In genomic region chr1:237799762-237800474, GRCh38 we compare ENCODE assay signal across 8 cellular contexts.
A peak's percentile ranks its signal among the peaks of the same experiment; 100 is the strongest.
DNase-seq lines count a peak whose midpoint lies in the region; ATAC-seq lines count a peak whose summit lies in the region.

No MANE protein-coding gene starts in this region.

- H3K27me3 Mint-ChIP-seq in activated T-helper 17 cell treated with anti-CD3 and anti-CD28 coated beads, Interleukin-2, amount 50 U/mL, for 72 hours = peaks cover 4% of the 10 kb centered on the region
- H3K27me3 Mint-ChIP-seq in immature natural killer cell (ENCODE audit: low read depth in 3 of 3) = no peaks in the 10 kb centered on the region
- H3K27me3 Mint-ChIP-seq in stimulated activated naive B cell treated with anti-CD40 and anti-IgM and Interleukin-4, amounts not matched to agents 10 μg/mL and 1 μg/mL and 100 μg/mL, for 72 hours = no peaks in the 10 kb centered on the region

- no peaks in the 10 kb centered on the region for H3K4me1 Mint-ChIP-seq in activated T-helper 17 cell treated with anti-CD3 and anti-CD28 coated beads, Interleukin-2, amount 50 U/mL, for 72 hours
- H3K4me1 Mint-ChIP-seq in immature natural killer cell = no peaks in the 10 kb centered on the region
- H3K4me1 Mint-ChIP-seq in stimulated activated naive B cell treated with anti-CD40 and anti-IgM and Interleukin-4, amounts not matched to agents 10 μg/mL and 1 μg/mL and 100 μg/mL, for 72 hours = no peaks in the 10 kb centered on the region

- ATAC-seq in GM19043 (IDR thresholded peaks at IDR 0.05; ENCODE audit: low read depth, unreplicated experiment) = peak; percentile 96
- peak; percentile 99 for ATAC-seq in HG03139 (IDR thresholded peaks at IDR 0.05; ENCODE audit: unreplicated experiment)
- ATAC-seq in activated T-helper 17 cell treated with anti-CD3 and anti-CD28 coated beads, Interleukin-2, amount 50 U/mL, for 72 hours (replicated peaks) = peak; percentile 46
- ATAC-seq in stimulated activated naive B cell treated with anti-CD40 and anti-IgM and Interleukin-4, amounts not matched to agents 10 μg/mL and 1 μg/mL and 100 μg/mL, for 72 hours (replicated peaks) = peak; percentile 72 to 89

- no peak overlapping the region for H3K4me3 Mint-ChIP-seq in activated T-helper 17 cell treated with anti-CD3 and anti-CD28 coated beads, Interleukin-2, amount 50 U/mL, for 72 hours
- peak overlapping the region in 1 of 5 donors; percentile 27 for H3K4me3 Mint-ChIP-seq in immature natural killer cell
- H3K4me3 Mint-ChIP-seq in stimulated activated naive B cell treated with anti-CD40 and anti-IgM and Interleukin-4, amounts not matched to agents 10 μg/mL and 1 μg/mL and 100 μg/mL, for 72 hours = no peak overlapping the region

- H3K36me3 Mint-ChIP-seq in activated T-helper 17 cell treated with anti-CD3 and anti-CD28 coated beads, Interleukin-2, amount 50 U/mL, for 72 hours (ENCODE audit: low read depth) = no peaks in the 10 kb centered on the region
- no peaks in the 10 kb centered on the region for H3K36me3 Mint-ChIP-seq in immature natural killer cell
- H3K36me3 Mint-ChIP-seq in stimulated activated naive B cell treated with anti-CD40 and anti-IgM and Interleukin-4, amounts not matched to agents 10 μg/mL and 1 μg/mL and 100 μg/mL, for 72 hours = no peaks in the 10 kb centered on the region

- no peaks in the 10 kb centered on the region for H3K9me3 Mint-ChIP-seq in activated T-helper 17 cell treated with anti-CD3 and anti-CD28 coated beads, Interleukin-2, amount 50 U/mL, for 72 hours
- peaks cover 0 to 2% (median 0%) of the 10 kb centered on the region in 6 donors for H3K9me3 Mint-ChIP-seq in immature natural killer cell
- no peaks in the 10 kb centered on the region for H3K9me3 Mint-ChIP-seq in stimulated activated naive B cell treated with anti-CD40 and anti-IgM and Interleukin-4, amounts not matched to agents 10 μg/mL and 1 μg/mL and 100 μg/mL, for 72 hours

- H3K27ac Mint-ChIP-seq in activated T-helper 17 cell treated with anti-CD3 and anti-CD28 coated beads, Interleukin-2, amount 50 U/mL, for 72 hours = no peak overlapping the region
- peak overlapping the region in 1 of 6 donors; percentile 50 for H3K27ac Mint-ChIP-seq in immature natural killer cell
- no peak overlapping the region for H3K27ac Mint-ChIP-seq in stimulated activated naive B cell treated with anti-CD40 and anti-IgM and Interleukin-4, amounts not matched to agents 10 μg/mL and 1 μg/mL and 100 μg/mL, for 72 hours

- peak; percentile 85 for DNase-seq in DMS53 treated with DMSO at 0.1 percent for 48 hours (lab: John Stamatoyannopoulos, UW; ENCODE audit: unreplicated experiment)
- DNase-seq in NCI-H446 treated with DMSO at 0.1 percent for 48 hours (lab: John Stamatoyannopoulos, UW) = peak; percentile 21
- DNase-seq in immature natural killer cell = peak; percentile 47 to 63 (median 47)
- DNase-seq in stimulated activated naive B cell treated with anti-CD40 and anti-IgM and Interleukin-4, amounts not matched to agents 10 μg/mL and 1 μg/mL and 100 μg/mL, for 72 hours = peak; percentile 25
- no peak for DNase-seq in NCI-H128 (lab: John Stamatoyannopoulos, UW; ENCODE audit: unreplicated experiment)

Comparison
In these comparisons a context has a peak if more than half of its experiments do, and no peak if none do; other contexts are left out.
1. ATAC-seq: peak in every context shown above with its lines; median percentile 99 in HG03139; 96 in GM19043; 80 in stimulated activated naive B cell treated with anti-CD40 and anti-IgM and Interleukin-4, amounts not matched to agents 10 μg/mL and 1 μg/mL and 100 μg/mL, for 72 hours; 46 in activated T-helper 17 cell treated with anti-CD3 and anti-CD28 coated beads, Interleukin-2, amount 50 U/mL, for 72 hours.